Comparison of ENCODE assay signal across 35 cellular contexts in the genomic region with DNA sequence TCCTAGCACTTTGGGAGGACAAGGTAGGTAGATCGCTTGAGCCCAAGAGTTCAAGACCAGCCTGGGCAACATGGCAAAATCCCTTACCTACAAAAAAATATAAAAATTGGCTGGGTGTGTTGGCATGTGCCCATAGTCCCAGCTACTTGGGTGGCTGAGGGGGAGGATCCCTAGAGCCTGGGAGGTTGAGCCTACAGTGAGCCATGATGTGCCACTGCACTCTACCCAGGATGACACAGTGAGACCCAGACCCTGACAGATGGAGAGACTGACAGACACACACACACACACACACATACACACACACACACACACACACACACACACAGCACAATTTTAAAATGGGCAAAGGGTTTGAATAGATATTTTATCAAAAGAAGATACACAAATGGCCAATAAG.
"Had no signal": no experiment of that assay in that cellular context is flagged by ENCODE, and none has a peak within 500 bp of the region (broad histone marks: within the 10 kb centered on the region; RNA-seq: fewer than 3 reads in every experiment).

No MANE protein-coding gene starts in this region.

- H3K36me3 ChIP-seq: adrenal gland, esophagus muscularis mucosa, gastrocnemius medialis had no signal

- H3K27ac Mint-ChIP-seq: activated CD4-positive, alpha-beta memory T cell treated with anti-CD3 and anti-CD28 coated beads for 36 hours; activated CD4-positive, alpha-beta T cell treated with anti-CD3 and anti-CD28 coated beads for 36 hours; activated CD4-positive, alpha-beta T cell treated with anti-CD3 and anti-CD28 coated beads, Interleukin-2, amount 10 ng/mL, durations not matched to agents 24 days and 14 days; activated CD8-positive, alpha-beta memory T cell treated with anti-CD3 and anti-CD28 coated beads, Interleukin-2, amount 10 ng/mL, durations not matched to agents 7 days and 5 days; activated CD8-positive, alpha-beta T cell treated with anti-CD3 and anti-CD28 coated beads, Interleukin-2, amount 10 ng/mL, durations not matched to agents 7 days and 5 days; activated naive CD4-positive, alpha-beta T cell treated with anti-CD3 and anti-CD28 coated beads for 36 hours; activated naive CD4-positive, alpha-beta T cell treated with anti-CD3 and anti-CD28 coated beads, Interleukin-2, amount 50 U/mL, for 24 hours; activated naive CD8-positive, alpha-beta T cell treated with anti-CD3 and anti-CD28 coated beads for 36 hours; activated naive CD8-positive, alpha-beta T cell treated with anti-CD3 and anti-CD28 coated beads, Interleukin-2, amount 50 U/mL, for 24 hours; activated T-helper 1 cell treated with anti-CD3 and anti-CD28 coated beads, Interleukin-12 subunit alpha, Interleukin-12 subunit beta, Interleukin-2, Interleukin-4 antibody, amounts not matched to agents 30 ng/mL and 10 ng/mL and 1 ng/mL, durations not matched to agents 14 hours and 24 hours and 36 hours; activated T-helper 2 cell treated with anti-CD3 and anti-CD28 coated beads, Interferon-gamma antibody, Interleukin-2, Interleukin-4, amounts not matched to agents 10 μg/mL and 5 μg/mL and 100 μg/mL, durations not matched to agents 14 hours and 24 hours and 36 hours; effector memory CD8-positive, alpha-beta T cell; T-helper 17 cell; T-helper 2 cell treated with Interferon-gamma antibody and Interleukin-4, amounts not matched to agents 5 μg/mL and 100 μg/mL, for 36 hours had no signal

- H3K4me3 ChIP-seq: adrenal gland, body of pancreas, esophagus muscularis mucosa, gastrocnemius medialis, heart left ventricle had no signal

- H3K4me3 Mint-ChIP-seq: activated CD4-positive, alpha-beta memory T cell treated with anti-CD3 and anti-CD28 coated beads for 36 hours; activated CD4-positive, alpha-beta T cell treated with anti-CD3 and anti-CD28 coated beads for 36 hours; activated CD4-positive, alpha-beta T cell treated with anti-CD3 and anti-CD28 coated beads, Interleukin-2, amount 10 ng/mL, durations not matched to agents 24 days and 14 days; activated CD8-positive, alpha-beta memory T cell treated with anti-CD3 and anti-CD28 coated beads, Interleukin-2, amount 10 ng/mL, durations not matched to agents 7 days and 5 days; activated CD8-positive, alpha-beta T cell treated with anti-CD3 and anti-CD28 coated beads, Interleukin-2, amount 10 ng/mL, durations not matched to agents 7 days and 5 days; activated naive CD4-positive, alpha-beta T cell treated with anti-CD3 and anti-CD28 coated beads for 36 hours; activated naive CD4-positive, alpha-beta T cell treated with anti-CD3 and anti-CD28 coated beads, Interleukin-2, amount 50 U/mL, for 24 hours; activated naive CD8-positive, alpha-beta T cell treated with anti-CD3 and anti-CD28 coated beads for 36 hours; activated naive CD8-positive, alpha-beta T cell treated with anti-CD3 and anti-CD28 coated beads, Interleukin-2, amount 50 U/mL, for 24 hours; activated T-helper 1 cell treated with anti-CD3 and anti-CD28 coated beads, Interleukin-12 subunit alpha, Interleukin-12 subunit beta, Interleukin-2, Interleukin-4 antibody, amounts not matched to agents 30 ng/mL and 10 ng/mL and 1 ng/mL, durations not matched to agents 14 hours and 24 hours and 36 hours; effector memory CD8-positive, alpha-beta T cell; T-helper 17 cell; T-helper 2 cell treated with Interferon-gamma antibody and Interleukin-4, amounts not matched to agents 5 μg/mL and 100 μg/mL, for 36 hours had no signal

- H3K4me1 ChIP-seq: foreskin keratinocyte had no signal

- H3K9me3 Mint-ChIP-seq: activated T-helper 2 cell treated with anti-CD3 and anti-CD28 coated beads, Interferon-gamma antibody, Interleukin-2, Interleukin-4, amounts not matched to agents 10 μg/mL and 5 μg/mL and 100 μg/mL, durations not matched to agents 14 hours and 24 hours and 36 hours; effector memory CD8-positive, alpha-beta T cell had no signal

- ATAC-seq: activated CD4-positive, alpha-beta T cell treated with anti-CD3 and anti-CD28 coated beads for 36 hours; activated CD8-positive, alpha-beta memory T cell treated with anti-CD3 and anti-CD28 coated beads, Interleukin-2, amount 10 ng/mL, durations not matched to agents 7 days and 5 days; activated CD8-positive, alpha-beta T cell treated with anti-CD3 and anti-CD28 coated beads, Interleukin-2, amount 10 ng/mL, durations not matched to agents 7 days and 5 days; activated naive CD8-positive, alpha-beta T cell treated with anti-CD3 and anti-CD28 coated beads, Interleukin-2, amount 50 U/mL, for 24 hours; body of pancreas; effector memory CD8-positive, alpha-beta T cell; foreskin keratinocyte; gastrocnemius medialis; heart left ventricle; T-helper 17 cell had no signal

- H3K27me3 Mint-ChIP-seq: activated CD4-positive, alpha-beta memory T cell treated with anti-CD3 and anti-CD28 coated beads for 36 hours; activated CD4-positive, alpha-beta T cell treated with anti-CD3 and anti-CD28 coated beads for 36 hours; activated CD8-positive, alpha-beta memory T cell treated with anti-CD3 and anti-CD28 coated beads, Interleukin-2, amount 10 ng/mL, durations not matched to agents 7 days and 5 days; activated naive CD4-positive, alpha-beta T cell treated with anti-CD3 and anti-CD28 coated beads, Interleukin-2, amount 50 U/mL, for 24 hours; activated naive CD8-positive, alpha-beta T cell treated with anti-CD3 and anti-CD28 coated beads for 36 hours; activated naive CD8-positive, alpha-beta T cell treated with anti-CD3 and anti-CD28 coated beads, Interleukin-2, amount 50 U/mL, for 24 hours; effector memory CD8-positive, alpha-beta T cell; T-helper 17 cell had no signal

- DNase-seq: activated CD4-positive, alpha-beta memory T cell treated with anti-CD3 and anti-CD28 coated beads for 36 hours; activated CD4-positive, alpha-beta T cell treated with anti-CD3 and anti-CD28 coated beads for 36 hours; activated CD4-positive, alpha-beta T cell treated with anti-CD3 and anti-CD28 coated beads, Interleukin-2, amount 10 ng/mL, durations not matched to agents 24 days and 14 days; activated CD4-positive, CD25-positive, alpha-beta regulatory T cell; activated CD4-positive, CD25-positive, alpha-beta regulatory T cell treated with anti-CD3 and anti-CD28 coated beads, Interleukin-2, amount 50 U/mL, for 72 hours; activated CD8-positive, alpha-beta memory T cell treated with anti-CD3 and anti-CD28 coated beads, Interleukin-2, amount 10 ng/mL, durations not matched to agents 7 days and 5 days; activated CD8-positive, alpha-beta memory T cell treated with anti-CD3 and anti-CD28 coated beads, Interleukin-2, amount 50 U/mL, for 4 hours; activated CD8-positive, alpha-beta T cell treated with anti-CD3 and anti-CD28 coated beads, Interleukin-2, amount 10 ng/mL, durations not matched to agents 7 days and 5 days; activated effector memory CD4-positive, alpha-beta T cell treated with anti-CD3 and anti-CD28 coated beads, Interleukin-2, amount 50 U/mL, for 16 hours; activated naive CD4-positive, alpha-beta T cell treated with anti-CD3 and anti-CD28 coated beads for 36 hours; activated naive CD8-positive, alpha-beta T cell treated with anti-CD3 and anti-CD28 coated beads for 36 hours; activated naive CD8-positive, alpha-beta T cell treated with anti-CD3 and anti-CD28 coated beads, Interleukin-2, amount 50 U/mL, for 24 hours; activated T-cell treated with anti-CD3 and anti-CD28 coated beads, Interleukin-2, amount 50 U/mL, for 1 hour; activated T-cell treated with anti-CD3 and anti-CD28 coated beads, Interleukin-2, amount 50 U/mL, for 48 hours; adrenal gland; amygdala; aorta; caudate nucleus; cortex of kidney; dermis blood vessel endothelial cell; effector CD4-positive, alpha-beta T cell; effector memory CD8-positive, alpha-beta T cell; erythroblast; foreskin keratinocyte; gastrocnemius medialis; glutamatergic neuron; heart left ventricle; T-helper 17 cell; T1000 had no signal

- H3K4me1 Mint-ChIP-seq: activated CD4-positive, alpha-beta T cell treated with anti-CD3 and anti-CD28 coated beads for 36 hours; activated CD4-positive, alpha-beta T cell treated with anti-CD3 and anti-CD28 coated beads, Interleukin-2, amount 10 ng/mL, durations not matched to agents 24 days and 14 days; activated CD8-positive, alpha-beta memory T cell treated with anti-CD3 and anti-CD28 coated beads, Interleukin-2, amount 10 ng/mL, durations not matched to agents 7 days and 5 days; activated naive CD4-positive, alpha-beta T cell treated with anti-CD3 and anti-CD28 coated beads, Interleukin-2, amount 50 U/mL, for 24 hours; activated naive CD8-positive, alpha-beta T cell treated with anti-CD3 and anti-CD28 coated beads, Interleukin-2, amount 50 U/mL, for 24 hours had no signal

- H3K27ac ChIP-seq: adrenal gland, body of pancreas, esophagus muscularis mucosa, foreskin keratinocyte, gastrocnemius medialis, heart left ventricle had no signal

- H3K9me3 ChIP-seq: adrenal gland, body of pancreas, esophagus muscularis mucosa had no signal

- H3K27me3 ChIP-seq: adrenal gland, body of pancreas, esophagus muscularis mucosa, foreskin keratinocyte, gastrocnemius medialis, heart left ventricle had no signal
